ENCODE assay signal across 8 cellular contexts in genomic region chr17:2710075-2710803, GRCh38. TPM values are rescaled to one million over a fixed set of nuclear protein-coding genes. Genes with fewer than 3 reads are reported as not detected.
DNase-seq lines count a peak whose midpoint lies in the region; ATAC-seq, FAIRE-seq and TF ChIP-seq lines count a peak whose summit lies in the region.

No MANE protein-coding gene starts in this region.

- CTCF ChIA-PET in RWPE1 (lab: Yijun Ruan, JAX): interaction anchor here (0.7 to 1.5 kb wide), 2 partner anchors 328 to 355 kb away, joined by 3 to 4 read pairs; no protein-coding TSS in a partner anchor

- no peak overlapping the region for H2AFZ ChIP-seq in fibroblast of lung (ENCODE audit: low read length)

- 54 to 58% methylated on average over 13 to 14 of the region's 16 CpGs for WGBS in thyroid gland, 2 donors

- H3K4me3 ChIP-seq in fibroblast of lung (replicated peaks in 1 of 4; ENCODE audit: control extremely low read depth in 1 of 4, insufficient read depth in 1 of 4, low read depth in 3 of 4, low read length in 4 of 4) (peak overlapping the region; percentile 69 to 91 (median 80)), retinal pigment epithelial cell (ENCODE audit: low read length) (peak overlapping the region; percentile 59), thyroid gland (replicated peaks in 1 of 3) (peak overlapping the region in 1 of 3 donors; percentile 77)

- FAIRE-seq in GM18507 (lab: Jason Lieb, UNC): peak; percentile 56

- H3K4me1 ChIP-seq in fibroblast of lung (ENCODE audit: control insufficient read depth, extremely low read depth, insufficient read depth, low read length) (peaks cover 19% of the 10 kb centered on the region), thyroid gland (peaks cover 44 to 46% of the 10 kb centered on the region in 2 donors)

- H3K9me3 ChIP-seq in fibroblast of lung (ENCODE audit: control insufficient read depth, insufficient read depth, low read depth, low read length) (no peaks in the 10 kb centered on the region), thyroid gland (no peaks in the 10 kb centered on the region)

- TF ChIP-seq CTCF in RWPE1 (conservative IDR thresholded peaks at IDR 0.05; ENCODE audit: low read depth) (no peak), fibroblast of lung (conservative IDR thresholded peaks at IDR 0.05 in 1 of 2, IDR thresholded peaks at IDR 0.05 in 1 of 2; ENCODE audit: low read depth in 1 of 2, low read length in 2 of 2) (no peak), retinal pigment epithelial cell (conservative IDR thresholded peaks at IDR 0.05; ENCODE audit: low read depth, low read length) (no peak), thyroid gland (IDR thresholded peaks at IDR 0.05) (no peak)

- DNase-seq in GM18507 (ENCODE audit: extremely low spot score, insufficient read length, low read depth): no peak
- no peak for DNase-seq in RWPE1 (ENCODE audit: low spot score)
- DNase-seq in fibroblast of lung (ENCODE audit: low read depth in 2 of 2): no peak
- DNase-seq in retinal pigment epithelial cell (ENCODE audit: low read depth): no peak
- DNase-seq in thyroid gland: no peak
- DNase-seq in foreskin melanocyte: no peak

- H3K27me3 ChIP-seq in fibroblast of lung (ENCODE audit: control insufficient read depth, insufficient read depth, low read length) (no peaks in the 10 kb centered on the region), thyroid gland (no peaks in the 10 kb centered on the region)

- intact Hi-C loops in thyroid gland (cut with DNase I): no loop called here

- POLR2A ChIA-PET in RWPE1 (lab: Yijun Ruan, JAX; ENCODE audit: low non-redundant PET): interaction anchor here (0.5 to 0.7 kb wide), 2 partner anchors 13 to 105 kb away, joined by 3 to 4 read pairs; no protein-coding TSS in a partner anchor

- ATAC-seq in GM19397 (IDR thresholded peaks at IDR 0.05; ENCODE audit: unreplicated experiment) (no peak), HG02852 (IDR thresholded peaks at IDR 0.05; ENCODE audit: unreplicated experiment) (no peak)

- TF ChIP-seq POLR2A in thyroid gland (IDR thresholded peaks at IDR 0.05): no peak

- peak overlapping the region; percentile 85 for H3K27ac ChIP-seq in RWPE1
- no peak overlapping the region for H3K27ac ChIP-seq in fibroblast of lung (ENCODE audit: insufficient read depth, low read length)
- no peak overlapping the region for H3K27ac ChIP-seq in thyroid gland

- H3K4me2 ChIP-seq in fibroblast of lung (ENCODE audit: extremely low read depth, insufficient read depth, low read length): peak overlapping the region; percentile 93

- no peaks in the 10 kb centered on the region for H4K20me1 ChIP-seq in fibroblast of lung (ENCODE audit: control insufficient read depth, extremely low read depth, insufficient read depth, low read length)

- H3K79me2 ChIP-seq in fibroblast of lung (ENCODE audit: control insufficient read depth, insufficient read depth, low read length): peaks cover 61% of the 10 kb centered on the region

- H3K9ac ChIP-seq in fibroblast of lung (ENCODE audit: insufficient read depth, low read length): peak overlapping the region; percentile 61

- H3K36me3 ChIP-seq in fibroblast of lung (ENCODE audit: control insufficient read depth, insufficient read depth, low read length) (no peaks in the 10 kb centered on the region), thyroid gland (no peaks in the 10 kb centered on the region)

RNA-seq across cellular contexts. Expression of gene CLUH, which starts 1.3 kb away (rescaled TPM):
- total RNA-seq in fibroblast of lung (28.2 and 29.4 TPM in 2 replicates), thyroid gland (10 to 100 TPM; 45.7 to 99.2 (median 78.6) TPM)
- polyA plus RNA-seq in fibroblast of lung: 10.5 and 19.2 TPM in 2 replicates
- 24.1 and 40.5 TPM in 2 replicates for polyA plus RNA-seq in fibroblast of lung (2012)
- 23.8 and 41.2 TPM in 2 replicates for polyA minus RNA-seq in fibroblast of lung (ENCODE audit: low replicate concordance)

RNA-seq across cellular contexts. Expression of gene CCDC92B, which starts 39.2 kb away (rescaled TPM):
- total RNA-seq in fibroblast of lung: not detected in 2 replicates
- polyA plus RNA-seq in fibroblast of lung: not detected in 2 replicates
- polyA plus RNA-seq in fibroblast of lung (2012): not detected in 2 replicates
- not detected in 2 replicates for polyA minus RNA-seq in fibroblast of lung (ENCODE audit: low replicate concordance)
- total RNA-seq in thyroid gland: under 1 TPM in 1 of 4 donors, not detected in 3; 0.25 TPM
